In genomic region chr5:126983874-126984266, GRCh38 we compare ENCODE assay signal across 15 cellular contexts. TPM values are rescaled to one million over a fixed set of nuclear protein-coding genes. Genes with fewer than 3 reads are reported as not detected.
DNase-seq lines count a peak whose midpoint lies in the region; ATAC-seq, FAIRE-seq and TF ChIP-seq lines count a peak whose summit lies in the region.
"Had no signal": no experiment of that assay in that cellular context is flagged by ENCODE, and none has a peak within 500 bp of the region (broad histone marks: within the 10 kb centered on the region; RNA-seq: fewer than 3 reads in every experiment).

No MANE protein-coding gene starts in this region.

- ATAC-seq in left cardiac atrium: no peak
- no peak for ATAC-seq in right cardiac atrium

- no peak for TF ChIP-seq POLR2A in NB4 (IDR thresholded peaks at IDR 0.05; ENCODE audit: extremely low read depth, insufficient read length)

- peak overlapping the region; percentile 53 to 67 for H3K27ac ChIP-seq in right atrium auricular region
- peak overlapping the region; percentile 17 for H3K27ac ChIP-seq in right cardiac atrium (ENCODE audit: low read length)
- H3K27ac ChIP-seq: PC-9 had no signal

- H3K4me3 ChIP-seq in right atrium auricular region (no peak overlapping the region), NB4 (ENCODE audit: low read depth, low read length) (no peak overlapping the region), right cardiac atrium (ENCODE audit: low read length) (no peak overlapping the region)
- H3K4me3 ChIP-seq: PC-9 had no signal

- no peaks in the 10 kb centered on the region for H3K36me3 ChIP-seq in right atrium auricular region

- FAIRE-seq in frontal cortex (lab: Jason Lieb, UNC): no peak
- FAIRE-seq: G401.6 had no signal

- H3K4me1 ChIP-seq in right atrium auricular region (peaks cover 0 to 28% of the 10 kb centered on the region in 2 donors), right cardiac atrium (ENCODE audit: control insufficient read depth, insufficient read depth, low read length) (peaks cover 9% of the 10 kb centered on the region)

- WGBS in right cardiac atrium: 83% methylated on average over 2 of the region's 2 CpGs

- H3K9me3 ChIP-seq in right atrium auricular region (no peaks in the 10 kb centered on the region), right cardiac atrium (ENCODE audit: control insufficient read depth, low read length) (no peaks in the 10 kb centered on the region)

- TF ChIP-seq CTCF in right atrium auricular region (IDR thresholded peaks at IDR 0.05): no peak
- no peak for TF ChIP-seq CTCF in NB4 (IDR thresholded peaks at IDR 0.05; ENCODE audit: low read depth, low read length)

- no peaks in the 10 kb centered on the region for H3K27me3 ChIP-seq in right atrium auricular region
- no peaks in the 10 kb centered on the region for H3K27me3 ChIP-seq in right cardiac atrium (ENCODE audit: control insufficient read depth, insufficient read depth)

- intact Hi-C loops in left cardiac atrium (cut with DNase I): no loop called here
- intact Hi-C loops in right cardiac atrium (cut with DNase I): no loop called here

- no peak for DNase-seq in right atrium auricular region (ENCODE audit: low spot score)
- no peak for DNase-seq in left cardiac atrium
- DNase-seq in NB4 (ENCODE audit: low read depth): peak; percentile 32
- DNase-seq in right cardiac atrium: no peak
- DNase-seq in frontal cortex (ENCODE audit: low spot score in 2 of 2): no peak
- DNase-seq in NCI-H2171 (lab: John Stamatoyannopoulos, UW): no peak
- no peak for DNase-seq in NCI-H2196 treated with DMSO at 0.1 percent for 48 hours (lab: John Stamatoyannopoulos, UW; ENCODE audit: unreplicated experiment)
- DNase-seq: DND-41, KG1, NCI-H1048, NCI-H146, NCI-H2081, NCI-H510A treated with DMSO at 0.1 percent for 48 hours, PC-9 had no signal

RNA-seq across cellular contexts. Expression of gene MARCHF3, which starts 46.5 kb away (rescaled TPM):
- total RNA-seq in right atrium auricular region (10 to 100 TPM; 14.5 to 19.7 TPM), left cardiac atrium (10 to 100 TPM; 17.4 to 23.8 TPM), right cardiac atrium (10 to 100 TPM; 13.4 to 27.0 (median 16.7) TPM), frontal cortex (28.1 TPM)
- polyA plus RNA-seq in right cardiac atrium: 11.0 TPM
